In genomic region chrX:24515447-24515846, GRCh38 we compare ENCODE assay signal across 9 cellular contexts. TPM values are rescaled to one million over a fixed set of nuclear protein-coding genes. Genes with fewer than 3 reads are reported as not detected.
DNase-seq lines count a peak whose midpoint lies in the region; ATAC-seq and TF ChIP-seq lines count a peak whose summit lies in the region.
"Had no signal": no experiment of that assay in that cellular context is flagged by ENCODE, and none has a peak within 500 bp of the region (broad histone marks: within the 10 kb centered on the region; RNA-seq: fewer than 3 reads in every experiment).

No MANE protein-coding gene starts in this region.

- no peak overlapping the region for H3K4me2 ChIP-seq in PC-9

- no peaks in the 10 kb centered on the region for H3K4me1 ChIP-seq in PC-9 (replicated peaks; ENCODE audit: insufficient read depth)
- H3K4me1 ChIP-seq in esophagus muscularis mucosa = no peaks in the 10 kb centered on the region

- CTCF ChIA-PET in PC-9 (lab: Charles Lee) = no interaction called here

- BruUV-seq in PC-9 (replicated peaks; lab: Mats Ljungman, UMichigan) = no TSS peak

- H4K20me1 ChIP-seq in PC-9 (ENCODE audit: insufficient read depth) = no peaks in the 10 kb centered on the region

- POLR2A ChIA-PET in PC-9 (lab: Charles Lee; ENCODE audit: unreplicated experiment) = no interaction called here

- TF ChIP-seq EP300 in esophagus muscularis mucosa (IDR thresholded peaks at IDR 0.05) = no peak

- no peak overlapping the region for H3K27ac ChIP-seq in PC-9
- H3K27ac ChIP-seq in esophagus muscularis mucosa (replicated peaks in 1 of 4) = no peak overlapping the region

- H3K4me3 Mint-ChIP-seq in activated T-cell treated with anti-CD3 and anti-CD28 coated beads, Interleukin-2, amount 50 U/mL, for 72 hours = no peak overlapping the region
- H3K4me3 Mint-ChIP-seq: CD4-positive, CD25-positive, alpha-beta regulatory T cell had no signal

- H3K27ac Mint-ChIP-seq in activated T-cell treated with anti-CD3 and anti-CD28 coated beads, Interleukin-2, amount 50 U/mL, for 72 hours = peak overlapping the region; percentile 89
- H3K27ac Mint-ChIP-seq: CD4-positive, CD25-positive, alpha-beta regulatory T cell had no signal

- peaks cover 3 to 8% of the 10 kb centered on the region in 2 donors for H3K36me3 Mint-ChIP-seq in activated T-cell treated with anti-CD3 and anti-CD28 coated beads, Interleukin-2, amount 50 U/mL, for 72 hours (ENCODE audit: insufficient read depth in 2 of 2)

- H3K27me3 Mint-ChIP-seq in activated T-cell treated with anti-CD3 and anti-CD28 coated beads, Interleukin-2, amount 50 U/mL, for 72 hours (ENCODE audit: low read depth) = peaks cover 8% of the 10 kb centered on the region
- H3K27me3 Mint-ChIP-seq: CD4-positive, CD25-positive, alpha-beta regulatory T cell had no signal

- no peak for DNase-seq in activated T-cell treated with anti-CD3 and anti-CD28 coated beads, Interleukin-2, amount 50 U/mL, for 72 hours
- DNase-seq in activated T-cell treated with anti-CD3 and anti-CD28 coated beads for 4 hours (no peak), PC-9 (no peak), esophagus muscularis mucosa (ENCODE audit: extremely low spot score) (no peak), retinal pigment epithelial cell (ENCODE audit: low read depth) (no peak), GF-D8 (lab: John Stamatoyannopoulos, UW) (no peak)
- DNase-seq: CD4-positive, CD25-positive, alpha-beta regulatory T cell had no signal

- no peak for TF ChIP-seq POLR2A in esophagus muscularis mucosa (IDR thresholded peaks at IDR 0.05; ENCODE audit: low read depth)

- peaks cover 22% of the 10 kb centered on the region for H3K4me1 Mint-ChIP-seq in activated T-cell treated with anti-CD3 and anti-CD28 coated beads, Interleukin-2, amount 50 U/mL, for 72 hours (ENCODE audit: low read depth)

- intact Hi-C loops in PC-9 (cut with micrococcal nuclease; ENCODE audit: unreplicated experiment) = no loop called here
- intact Hi-C loops in esophagus muscularis mucosa (cut with DNase I) = no loop called here

- TF ChIP-seq CTCF in PC-9 (conservative IDR thresholded peaks at IDR 0.05) = 0 out of 2 replicates have a peak, but pooled peaks have one; percentile 19
- TF ChIP-seq CTCF in esophagus muscularis mucosa (IDR thresholded peaks at IDR 0.05) = peak; percentile 19 to 33 (median 29)
- TF ChIP-seq CTCF in retinal pigment epithelial cell (conservative IDR thresholded peaks at IDR 0.05; ENCODE audit: low read depth, low read length) = peak; percentile 50

- no peak for ATAC-seq in activated T-cell treated with anti-CD3 and anti-CD28 coated beads, Interleukin-2, amount 50 U/mL, for 72 hours (replicated peaks in 1 of 2)
- ATAC-seq in GM21447 (IDR thresholded peaks at IDR 0.05; ENCODE audit: unreplicated experiment) (no peak), GM21717 (IDR thresholded peaks at IDR 0.05; ENCODE audit: unreplicated experiment) (no peak)

- H3K4me3 ChIP-seq in PC-9 = no peak overlapping the region
- no peak overlapping the region for H3K4me3 ChIP-seq in esophagus muscularis mucosa
- no peak overlapping the region for H3K4me3 ChIP-seq in retinal pigment epithelial cell (ENCODE audit: low read length)

- H3F3A ChIP-seq in PC-9 (ENCODE audit: insufficient read depth, low read depth) = no peaks in the 10 kb centered on the region

- H3K9me3 Mint-ChIP-seq in activated T-cell treated with anti-CD3 and anti-CD28 coated beads, Interleukin-2, amount 50 U/mL, for 72 hours = no peaks in the 10 kb centered on the region
- H3K9me3 Mint-ChIP-seq: CD4-positive, CD25-positive, alpha-beta regulatory T cell had no signal

- no peak overlapping the region for H2AFZ ChIP-seq in PC-9

- H3K36me3 ChIP-seq in PC-9 (ENCODE audit: low read depth) = no peaks in the 10 kb centered on the region
- peaks cover 0 to 24% (median 6%) of the 10 kb centered on the region in 4 donors for H3K36me3 ChIP-seq in esophagus muscularis mucosa

- no peaks in the 10 kb centered on the region for H3K27me3 ChIP-seq in PC-9 (ENCODE audit: insufficient read depth, low read depth)
- H3K27me3 ChIP-seq in esophagus muscularis mucosa = no peaks in the 10 kb centered on the region

- H3K9me2 ChIP-seq in PC-9 (ENCODE audit: insufficient read depth) = no peaks in the 10 kb centered on the region

- H3K9me3 ChIP-seq in PC-9 (ENCODE audit: insufficient read depth, low read depth) (no peaks in the 10 kb centered on the region), esophagus muscularis mucosa (no peaks in the 10 kb centered on the region)

- WGBS in esophagus muscularis mucosa = 48% methylated on average over 4 of the region's 4 CpGs

- no peaks in the 10 kb centered on the region for H3K79me2 ChIP-seq in PC-9 (ENCODE audit: low read depth)

RNA-seq across cellular contexts. Expression of gene PDK3, which starts 50.4 kb away (rescaled TPM):
- 10 to 100 TPM; 26.0 to 31.7 TPM for total RNA-seq in activated T-cell treated with anti-CD3 and anti-CD28 coated beads, Interleukin-2, amount 50 U/mL, for 72 hours
- total RNA-seq in PC-9 (2021) (12.5 and 19.4 TPM in 2 replicates), esophagus muscularis mucosa (10 to 100 TPM; 38.4 to 63.4 (median 53.4) TPM)
